In the genomic region with DNA sequence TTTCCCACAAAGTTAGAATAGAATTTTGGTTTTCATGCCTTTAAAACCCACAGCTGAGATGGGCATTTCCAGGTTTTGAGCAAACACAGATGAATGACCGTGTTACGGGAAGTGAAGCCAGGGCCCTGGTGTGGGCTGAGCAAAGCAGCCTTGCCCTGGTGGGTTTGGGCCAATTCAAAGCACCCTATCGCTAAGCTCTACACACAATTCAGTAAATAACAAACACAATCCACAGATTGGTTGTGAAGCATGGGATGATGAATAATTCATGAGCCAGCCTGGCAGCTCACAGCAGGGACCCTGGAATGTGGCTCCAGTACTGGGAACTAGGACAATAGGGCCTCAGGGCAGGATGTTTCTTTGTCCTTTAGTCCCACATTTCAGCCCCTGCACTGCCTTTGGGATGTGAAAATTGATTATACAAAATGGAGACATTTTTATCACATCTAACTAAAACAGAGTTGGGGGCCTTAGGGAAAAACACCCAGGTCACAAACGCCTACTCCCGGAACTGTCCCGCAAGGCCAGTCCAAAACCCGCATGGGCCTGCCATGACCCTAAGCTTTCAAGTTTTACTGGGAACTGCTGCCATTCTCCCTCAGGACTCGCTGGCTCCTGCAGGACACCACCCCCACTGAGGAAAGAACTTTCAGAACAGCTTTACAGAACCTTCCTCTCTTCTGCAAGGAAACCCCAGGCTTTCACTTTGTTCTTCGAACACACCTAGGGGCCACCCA, we compare ENCODE assay signal across 1 cellular context.
TF ChIP-seq lines count a peak whose summit lies in the region.

No MANE protein-coding gene starts in this region.

TF ChIP-seq in SK-N-SH treated with all-trans-retinoic acid at 6 μM for 48 hours, 23 proteins besides CTCF, POLR2A, EP300 and RAD21 (continued from another document):
- TF ChIP-seq, protein P1, sequence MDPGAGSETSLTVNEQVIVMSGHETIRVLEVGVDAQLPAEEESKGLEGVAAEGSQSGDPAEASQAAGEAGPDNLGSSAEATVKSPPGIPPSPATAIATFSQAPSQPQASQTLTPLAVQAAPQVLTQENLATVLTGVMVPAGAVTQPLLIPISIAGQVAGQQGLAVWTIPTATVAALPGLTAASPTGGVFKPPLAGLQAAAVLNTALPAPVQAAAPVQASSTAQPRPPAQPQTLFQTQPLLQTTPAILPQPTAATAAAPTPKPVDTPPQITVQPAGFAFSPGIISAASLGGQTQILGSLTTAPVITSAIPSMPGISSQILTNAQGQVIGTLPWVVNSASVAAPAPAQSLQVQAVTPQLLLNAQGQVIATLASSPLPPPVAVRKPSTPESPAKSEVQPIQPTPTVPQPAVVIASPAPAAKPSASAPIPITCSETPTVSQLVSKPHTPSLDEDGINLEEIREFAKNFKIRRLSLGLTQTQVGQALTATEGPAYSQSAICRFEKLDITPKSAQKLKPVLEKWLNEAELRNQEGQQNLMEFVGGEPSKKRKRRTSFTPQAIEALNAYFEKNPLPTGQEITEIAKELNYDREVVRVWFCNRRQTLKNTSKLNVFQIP (CRISPR knock-in tag; IDR thresholded peaks at IDR 0.05; ENCODE audit: borderline replicate concordance, low read depth): no peak
- TF ChIP-seq RARB (CRISPR knock-in tag; IDR thresholded peaks at IDR 0.05) (no peak), ESRRG (CRISPR knock-in tag; IDR thresholded peaks at IDR 0.05) (no peak)
